1 cellular context compared by ENCODE assay signal in the genomic region with DNA sequence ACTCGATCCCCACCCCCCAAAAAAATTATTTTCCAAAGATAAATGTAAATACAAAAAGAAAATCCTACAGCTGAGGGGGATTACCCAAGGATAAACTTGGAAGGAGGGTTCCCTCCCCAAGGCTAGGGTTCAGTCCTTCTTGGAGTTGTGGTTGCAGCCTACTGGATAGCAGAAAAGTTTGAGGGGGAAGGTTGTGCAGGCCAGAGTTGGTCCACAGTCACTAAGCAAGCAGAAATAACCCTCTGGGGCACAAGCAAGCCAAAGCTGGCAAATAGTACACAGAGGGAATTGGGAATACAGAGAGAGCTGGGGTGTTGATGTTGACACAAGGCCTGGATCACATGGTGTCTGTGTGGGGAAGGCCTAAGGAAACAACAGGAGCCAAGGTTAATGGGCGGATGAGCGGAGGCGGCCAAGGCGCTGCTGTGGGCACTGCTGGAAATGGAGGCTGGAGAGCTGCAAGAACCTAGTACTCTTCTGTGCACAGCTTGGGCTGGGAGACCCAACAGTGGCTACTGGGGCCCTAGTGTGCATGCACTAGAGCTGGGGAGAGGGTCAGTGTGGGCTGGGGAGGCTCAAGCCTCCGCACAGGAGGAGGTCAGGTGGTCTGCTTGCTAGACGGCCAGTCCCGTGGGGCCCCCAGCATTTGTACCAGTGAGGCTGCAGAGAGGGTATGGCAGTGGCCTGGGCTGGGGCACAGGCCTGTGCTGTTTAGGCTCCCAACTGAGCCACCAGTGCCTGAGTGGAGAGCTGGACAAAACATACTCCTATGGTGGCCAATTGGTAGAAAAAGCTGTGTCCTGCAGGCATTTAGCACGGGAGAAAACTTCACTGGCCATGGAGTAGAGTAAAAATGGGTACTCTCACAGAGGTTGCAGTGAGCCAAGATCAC.
TF ChIP-seq lines count a peak whose summit lies in the region.

No MANE protein-coding gene starts in this region.

TF ChIP-seq in HepG2, 621 proteins besides CTCF, POLR2A, EP300 and RAD21 (continued from another document and continues in another):
- TF ChIP-seq SOX5 (CRISPR knock-in tag; IDR thresholded peaks at IDR 0.05; ENCODE audit: borderline replicate concordance) (peak; percentile 91), NFIB (CRISPR knock-in tag; IDR thresholded peaks at IDR 0.05; ENCODE audit: borderline replicate concordance) (no peak), ZC3H13 (CRISPR knock-in tag; IDR thresholded peaks at IDR 0.05) (peak; percentile 51; the same call in 1 of the 2 replicates), ZNF781 (CRISPR knock-in tag; IDR thresholded peaks at IDR 0.05; ENCODE audit: borderline replicate concordance, not compliant biosample characterization) (peak; percentile 40), ZNF768 (CRISPR knock-in tag; IDR thresholded peaks at IDR 0.05) (peak; percentile 58), ZNF12 (CRISPR knock-in tag; IDR thresholded peaks at IDR 0.05) (0 out of 2 replicates have a peak, but pooled peaks have one; percentile 33), SRSF4 (IDR thresholded peaks at IDR 0.05; ENCODE audit: low read depth, low read length, poor library complexity, severe bottlenecking) (no peak), HMG20A (CRISPR knock-in tag; IDR thresholded peaks at IDR 0.05; ENCODE audit: borderline replicate concordance) (peak; percentile 81), SP1 (IDR thresholded peaks at IDR 0.05) (no peak), SP1 (CRISPR knock-in tag; IDR thresholded peaks at IDR 0.05) (no peak), ZSCAN31 (CRISPR knock-in tag; IDR thresholded peaks at IDR 0.05; ENCODE audit: low read depth) (no peak), KLF13 (CRISPR knock-in tag; IDR thresholded peaks at IDR 0.05) (no peak), TCF7 (IDR thresholded peaks at IDR 0.05; ENCODE audit: low read depth) (no peak), ZNF33B (CRISPR knock-in tag; IDR thresholded peaks at IDR 0.05) (peak; percentile 90; the same call in 1 of the 2 replicates), ZBTB3 (CRISPR knock-in tag; IDR thresholded peaks at IDR 0.05; ENCODE audit: borderline replicate concordance, low read depth) (no peak), ZNF460 (CRISPR knock-in tag; IDR thresholded peaks at IDR 0.05; ENCODE audit: borderline replicate concordance) (peak; percentile 30; the same call in 1 of the 2 replicates), ZNF180 (CRISPR knock-in tag; IDR thresholded peaks at IDR 0.05; ENCODE audit: borderline replicate concordance, low read depth) (no peak)
- TF ChIP-seq, protein P1, sequence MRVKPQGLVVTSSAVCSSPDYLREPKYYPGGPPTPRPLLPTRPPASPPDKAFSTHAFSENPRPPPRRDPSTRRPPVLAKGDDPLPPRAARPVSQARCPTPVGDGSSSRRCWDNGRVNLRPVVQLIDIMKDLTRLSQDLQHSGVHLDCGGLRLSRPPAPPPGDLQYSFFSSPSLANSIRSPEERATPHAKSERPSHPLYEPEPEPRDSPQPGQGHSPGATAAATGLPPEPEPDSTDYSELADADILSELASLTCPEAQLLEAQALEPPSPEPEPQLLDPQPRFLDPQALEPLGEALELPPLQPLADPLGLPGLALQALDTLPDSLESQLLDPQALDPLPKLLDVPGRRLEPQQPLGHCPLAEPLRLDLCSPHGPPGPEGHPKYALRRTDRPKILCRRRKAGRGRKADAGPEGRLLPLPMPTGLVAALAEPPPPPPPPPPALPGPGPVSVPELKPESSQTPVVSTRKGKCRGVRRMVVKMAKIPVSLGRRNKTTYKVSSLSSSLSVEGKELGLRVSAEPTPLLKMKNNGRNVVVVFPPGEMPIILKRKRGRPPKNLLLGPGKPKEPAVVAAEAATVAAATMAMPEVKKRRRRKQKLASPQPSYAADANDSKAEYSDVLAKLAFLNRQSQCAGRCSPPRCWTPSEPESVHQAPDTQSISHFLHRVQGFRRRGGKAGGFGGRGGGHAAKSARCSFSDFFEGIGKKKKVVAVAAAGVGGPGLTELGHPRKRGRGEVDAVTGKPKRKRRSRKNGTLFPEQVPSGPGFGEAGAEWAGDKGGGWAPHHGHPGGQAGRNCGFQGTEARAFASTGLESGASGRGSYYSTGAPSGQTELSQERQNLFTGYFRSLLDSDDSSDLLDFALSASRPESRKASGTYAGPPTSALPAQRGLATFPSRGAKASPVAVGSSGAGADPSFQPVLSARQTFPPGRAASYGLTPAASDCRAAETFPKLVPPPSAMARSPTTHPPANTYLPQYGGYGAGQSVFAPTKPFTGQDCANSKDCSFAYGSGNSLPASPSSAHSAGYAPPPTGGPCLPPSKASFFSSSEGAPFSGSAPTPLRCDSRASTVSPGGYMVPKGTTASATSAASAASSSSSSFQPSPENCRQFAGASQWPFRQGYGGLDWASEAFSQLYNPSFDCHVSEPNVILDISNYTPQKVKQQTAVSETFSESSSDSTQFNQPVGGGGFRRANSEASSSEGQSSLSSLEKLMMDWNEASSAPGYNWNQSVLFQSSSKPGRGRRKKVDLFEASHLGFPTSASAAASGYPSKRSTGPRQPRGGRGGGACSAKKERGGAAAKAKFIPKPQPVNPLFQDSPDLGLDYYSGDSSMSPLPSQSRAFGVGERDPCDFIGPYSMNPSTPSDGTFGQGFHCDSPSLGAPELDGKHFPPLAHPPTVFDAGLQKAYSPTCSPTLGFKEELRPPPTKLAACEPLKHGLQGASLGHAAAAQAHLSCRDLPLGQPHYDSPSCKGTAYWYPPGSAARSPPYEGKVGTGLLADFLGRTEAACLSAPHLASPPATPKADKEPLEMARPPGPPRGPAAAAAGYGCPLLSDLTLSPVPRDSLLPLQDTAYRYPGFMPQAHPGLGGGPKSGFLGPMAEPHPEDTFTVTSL (CRISPR knock-in tag; IDR thresholded peaks at IDR 0.05; ENCODE audit: borderline replicate concordance): peak; percentile 92; the same call in 1 of the 2 replicates
- TF ChIP-seq, protein P2, sequence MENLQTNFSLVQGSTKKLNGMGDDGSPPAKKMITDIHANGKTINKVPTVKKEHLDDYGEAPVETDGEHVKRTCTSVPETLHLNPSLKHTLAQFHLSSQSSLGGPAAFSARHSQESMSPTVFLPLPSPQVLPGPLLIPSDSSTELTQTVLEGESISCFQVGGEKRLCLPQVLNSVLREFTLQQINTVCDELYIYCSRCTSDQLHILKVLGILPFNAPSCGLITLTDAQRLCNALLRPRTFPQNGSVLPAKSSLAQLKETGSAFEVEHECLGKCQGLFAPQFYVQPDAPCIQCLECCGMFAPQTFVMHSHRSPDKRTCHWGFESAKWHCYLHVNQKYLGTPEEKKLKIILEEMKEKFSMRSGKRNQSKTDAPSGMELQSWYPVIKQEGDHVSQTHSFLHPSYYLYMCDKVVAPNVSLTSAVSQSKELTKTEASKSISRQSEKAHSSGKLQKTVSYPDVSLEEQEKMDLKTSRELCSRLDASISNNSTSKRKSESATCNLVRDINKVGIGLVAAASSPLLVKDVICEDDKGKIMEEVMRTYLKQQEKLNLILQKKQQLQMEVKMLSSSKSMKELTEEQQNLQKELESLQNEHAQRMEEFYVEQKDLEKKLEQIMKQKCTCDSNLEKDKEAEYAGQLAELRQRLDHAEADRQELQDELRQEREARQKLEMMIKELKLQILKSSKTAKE (CRISPR knock-in tag; IDR thresholded peaks at IDR 0.05; ENCODE audit: borderline replicate concordance): peak; percentile 92
- TF ChIP-seq, protein P3, sequence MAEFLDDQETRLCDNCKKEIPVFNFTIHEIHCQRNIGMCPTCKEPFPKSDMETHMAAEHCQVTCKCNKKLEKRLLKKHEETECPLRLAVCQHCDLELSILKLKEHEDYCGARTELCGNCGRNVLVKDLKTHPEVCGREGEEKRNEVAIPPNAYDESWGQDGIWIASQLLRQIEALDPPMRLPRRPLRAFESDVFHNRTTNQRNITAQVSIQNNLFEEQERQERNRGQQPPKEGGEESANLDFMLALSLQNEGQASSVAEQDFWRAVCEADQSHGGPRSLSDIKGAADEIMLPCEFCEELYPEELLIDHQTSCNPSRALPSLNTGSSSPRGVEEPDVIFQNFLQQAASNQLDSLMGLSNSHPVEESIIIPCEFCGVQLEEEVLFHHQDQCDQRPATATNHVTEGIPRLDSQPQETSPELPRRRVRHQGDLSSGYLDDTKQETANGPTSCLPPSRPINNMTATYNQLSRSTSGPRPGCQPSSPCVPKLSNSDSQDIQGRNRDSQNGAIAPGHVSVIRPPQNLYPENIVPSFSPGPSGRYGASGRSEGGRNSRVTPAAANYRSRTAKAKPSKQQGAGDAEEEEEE (CRISPR knock-in tag; IDR thresholded peaks at IDR 0.05; ENCODE audit: borderline replicate concordance): peak; percentile 95; the same call in 1 of the 2 replicates
- TF ChIP-seq, protein P4, sequence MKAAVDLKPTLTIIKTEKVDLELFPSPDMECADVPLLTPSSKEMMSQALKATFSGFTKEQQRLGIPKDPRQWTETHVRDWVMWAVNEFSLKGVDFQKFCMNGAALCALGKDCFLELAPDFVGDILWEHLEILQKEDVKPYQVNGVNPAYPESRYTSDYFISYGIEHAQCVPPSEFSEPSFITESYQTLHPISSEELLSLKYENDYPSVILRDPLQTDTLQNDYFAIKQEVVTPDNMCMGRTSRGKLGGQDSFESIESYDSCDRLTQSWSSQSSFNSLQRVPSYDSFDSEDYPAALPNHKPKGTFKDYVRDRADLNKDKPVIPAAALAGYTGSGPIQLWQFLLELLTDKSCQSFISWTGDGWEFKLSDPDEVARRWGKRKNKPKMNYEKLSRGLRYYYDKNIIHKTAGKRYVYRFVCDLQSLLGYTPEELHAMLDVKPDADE (CRISPR knock-in tag; IDR thresholded peaks at IDR 0.05): no peak
- TF ChIP-seq, protein P5, sequence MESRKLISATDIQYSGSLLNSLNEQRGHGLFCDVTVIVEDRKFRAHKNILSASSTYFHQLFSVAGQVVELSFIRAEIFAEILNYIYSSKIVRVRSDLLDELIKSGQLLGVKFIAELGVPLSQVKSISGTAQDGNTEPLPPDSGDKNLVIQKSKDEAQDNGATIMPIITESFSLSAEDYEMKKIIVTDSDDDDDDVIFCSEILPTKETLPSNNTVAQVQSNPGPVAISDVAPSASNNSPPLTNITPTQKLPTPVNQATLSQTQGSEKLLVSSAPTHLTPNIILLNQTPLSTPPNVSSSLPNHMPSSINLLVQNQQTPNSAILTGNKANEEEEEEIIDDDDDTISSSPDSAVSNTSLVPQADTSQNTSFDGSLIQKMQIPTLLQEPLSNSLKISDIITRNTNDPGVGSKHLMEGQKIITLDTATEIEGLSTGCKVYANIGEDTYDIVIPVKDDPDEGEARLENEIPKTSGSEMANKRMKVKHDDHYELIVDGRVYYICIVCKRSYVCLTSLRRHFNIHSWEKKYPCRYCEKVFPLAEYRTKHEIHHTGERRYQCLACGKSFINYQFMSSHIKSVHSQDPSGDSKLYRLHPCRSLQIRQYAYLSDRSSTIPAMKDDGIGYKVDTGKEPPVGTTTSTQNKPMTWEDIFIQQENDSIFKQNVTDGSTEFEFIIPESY (CRISPR knock-in tag; IDR thresholded peaks at IDR 0.05): peak; percentile 94
- TF ChIP-seq, protein P6, sequence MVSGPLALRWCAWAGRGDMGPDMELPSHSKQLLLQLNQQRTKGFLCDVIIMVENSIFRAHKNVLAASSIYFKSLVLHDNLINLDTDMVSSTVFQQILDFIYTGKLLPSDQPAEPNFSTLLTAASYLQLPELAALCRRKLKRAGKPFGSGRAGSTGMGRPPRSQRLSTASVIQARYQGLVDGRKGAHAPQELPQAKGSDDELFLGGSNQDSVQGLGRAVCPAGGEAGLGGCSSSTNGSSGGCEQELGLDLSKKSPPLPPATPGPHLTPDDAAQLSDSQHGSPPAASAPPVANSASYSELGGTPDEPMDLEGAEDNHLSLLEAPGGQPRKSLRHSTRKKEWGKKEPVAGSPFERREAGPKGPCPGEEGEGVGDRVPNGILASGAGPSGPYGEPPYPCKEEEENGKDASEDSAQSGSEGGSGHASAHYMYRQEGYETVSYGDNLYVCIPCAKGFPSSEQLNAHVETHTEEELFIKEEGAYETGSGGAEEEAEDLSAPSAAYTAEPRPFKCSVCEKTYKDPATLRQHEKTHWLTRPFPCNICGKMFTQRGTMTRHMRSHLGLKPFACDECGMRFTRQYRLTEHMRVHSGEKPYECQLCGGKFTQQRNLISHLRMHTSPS (CRISPR knock-in tag; IDR thresholded peaks at IDR 0.05; ENCODE audit: low read depth): peak; percentile 94; the same call in 1 of the 2 replicates
- TF ChIP-seq, protein P7, sequence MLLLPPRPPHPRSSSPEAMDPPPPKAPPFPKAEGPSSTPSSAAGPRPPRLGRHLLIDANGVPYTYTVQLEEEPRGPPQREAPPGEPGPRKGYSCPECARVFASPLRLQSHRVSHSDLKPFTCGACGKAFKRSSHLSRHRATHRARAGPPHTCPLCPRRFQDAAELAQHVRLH (CRISPR knock-in tag; IDR thresholded peaks at IDR 0.05; ENCODE audit: borderline replicate concordance, low read depth): peak; percentile 55; the same call in 1 of the 2 replicates
- TF ChIP-seq, protein P8, sequence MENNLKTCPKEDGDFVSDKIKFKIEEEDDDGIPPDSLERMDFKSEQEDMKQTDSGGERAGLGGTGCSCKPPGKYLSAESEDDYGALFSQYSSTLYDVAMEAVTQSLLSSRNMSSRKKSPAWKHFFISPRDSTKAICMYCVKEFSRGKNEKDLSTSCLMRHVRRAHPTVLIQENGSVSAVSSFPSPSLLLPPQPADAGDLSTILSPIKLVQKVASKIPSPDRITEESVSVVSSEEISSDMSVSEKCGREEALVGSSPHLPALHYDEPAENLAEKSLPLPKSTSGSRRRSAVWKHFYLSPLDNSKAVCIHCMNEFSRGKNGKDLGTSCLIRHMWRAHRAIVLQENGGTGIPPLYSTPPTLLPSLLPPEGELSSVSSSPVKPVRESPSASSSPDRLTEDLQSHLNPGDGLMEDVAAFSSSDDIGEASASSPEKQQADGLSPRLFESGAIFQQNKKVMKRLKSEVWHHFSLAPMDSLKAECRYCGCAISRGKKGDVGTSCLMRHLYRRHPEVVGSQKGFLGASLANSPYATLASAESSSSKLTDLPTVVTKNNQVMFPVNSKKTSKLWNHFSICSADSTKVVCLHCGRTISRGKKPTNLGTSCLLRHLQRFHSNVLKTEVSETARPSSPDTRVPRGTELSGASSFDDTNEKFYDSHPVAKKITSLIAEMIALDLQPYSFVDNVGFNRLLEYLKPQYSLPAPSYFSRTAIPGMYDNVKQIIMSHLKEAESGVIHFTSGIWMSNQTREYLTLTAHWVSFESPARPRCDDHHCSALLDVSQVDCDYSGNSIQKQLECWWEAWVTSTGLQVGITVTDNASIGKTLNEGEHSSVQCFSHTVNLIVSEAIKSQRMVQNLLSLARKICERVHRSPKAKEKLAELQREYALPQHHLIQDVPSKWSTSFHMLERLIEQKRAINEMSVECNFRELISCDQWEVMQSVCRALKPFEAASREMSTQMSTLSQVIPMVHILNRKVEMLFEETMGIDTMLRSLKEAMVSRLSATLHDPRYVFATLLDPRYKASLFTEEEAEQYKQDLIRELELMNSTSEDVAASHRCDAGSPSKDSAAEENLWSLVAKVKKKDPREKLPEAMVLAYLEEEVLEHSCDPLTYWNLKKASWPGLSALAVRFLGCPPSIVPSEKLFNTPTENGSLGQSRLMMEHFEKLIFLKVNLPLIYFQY (CRISPR knock-in tag; IDR thresholded peaks at IDR 0.05; ENCODE audit: borderline replicate concordance): peak; percentile 26; the same call in 1 of the 2 replicates
